In genomic region chr1:170776777-170777176, GRCh38 we compare ENCODE assay signal across 23 cellular contexts.
"Had no signal": no experiment of that assay in that cellular context is flagged by ENCODE, and none has a peak within 500 bp of the region (broad histone marks: within the 10 kb centered on the region; RNA-seq: fewer than 3 reads in every experiment).

No MANE protein-coding gene starts in this region.

- DNase-seq: activated CD4-positive, alpha-beta memory T cell treated with anti-CD3 and anti-CD28 coated beads for 36 hours; activated CD4-positive, alpha-beta T cell treated with anti-CD3 and anti-CD28 coated beads for 36 hours; activated CD8-positive, alpha-beta memory T cell treated with anti-CD3 and anti-CD28 coated beads, Interleukin-2, amount 10 ng/mL, durations not matched to agents 7 days and 5 days; activated naive CD4-positive, alpha-beta T cell; activated naive CD8-positive, alpha-beta T cell treated with anti-CD3 and anti-CD28 coated beads, Interleukin-2, amount 10 ng/mL, durations not matched to agents 7 days and 5 days; central memory CD4-positive, alpha-beta T cell; erythroblast; gastrocnemius medialis; kidney glomerular epithelial cell; mesenchymal stem cell; natural killer cell; retina; stimulated activated CD4-positive, alpha-beta T cell treated with anti-CD3 and anti-CD28 coated beads, Interleukin-4, amount 100 ng/mL, for 1 hour; stimulated activated naive CD8-positive, alpha-beta T cell treated with anti-CD3 and anti-CD28 coated beads, Interleukin-15, amount 100 ng/mL, for 72 hours; T-cell; transverse colon; uterus had no signal

- H3K9me3 ChIP-seq: gastrocnemius medialis, heart left ventricle, neutrophil, suprapubic skin, transverse colon, uterus had no signal

- H3K27ac ChIP-seq: coronary artery, neutrophil, suprapubic skin, transverse colon, uterus had no signal

- H3K4me3 ChIP-seq: coronary artery, gastrocnemius medialis, heart left ventricle, smooth muscle cell, suprapubic skin, transverse colon, uterus had no signal

- H3K27me3 ChIP-seq: gastrocnemius medialis, heart left ventricle, neutrophil, suprapubic skin, transverse colon, uterus had no signal

- ATAC-seq: activated CD4-positive, alpha-beta T cell treated with anti-CD3 and anti-CD28 coated beads for 36 hours; activated CD8-positive, alpha-beta memory T cell treated with anti-CD3 and anti-CD28 coated beads, Interleukin-2, amount 10 ng/mL, durations not matched to agents 7 days and 5 days; natural killer cell; stimulated activated naive CD8-positive, alpha-beta T cell treated with anti-CD3 and anti-CD28 coated beads, Interleukin-15, amount 100 ng/mL, for 72 hours; T-cell; WTC11 had no signal

- H3K36me3 ChIP-seq: gastrocnemius medialis, heart left ventricle, neutrophil, suprapubic skin, transverse colon, uterus had no signal

- H3K4me1 ChIP-seq: gastrocnemius medialis, suprapubic skin, transverse colon, uterus had no signal
